Comparison of ENCODE assay signal across 1 cellular context in the genomic region with DNA sequence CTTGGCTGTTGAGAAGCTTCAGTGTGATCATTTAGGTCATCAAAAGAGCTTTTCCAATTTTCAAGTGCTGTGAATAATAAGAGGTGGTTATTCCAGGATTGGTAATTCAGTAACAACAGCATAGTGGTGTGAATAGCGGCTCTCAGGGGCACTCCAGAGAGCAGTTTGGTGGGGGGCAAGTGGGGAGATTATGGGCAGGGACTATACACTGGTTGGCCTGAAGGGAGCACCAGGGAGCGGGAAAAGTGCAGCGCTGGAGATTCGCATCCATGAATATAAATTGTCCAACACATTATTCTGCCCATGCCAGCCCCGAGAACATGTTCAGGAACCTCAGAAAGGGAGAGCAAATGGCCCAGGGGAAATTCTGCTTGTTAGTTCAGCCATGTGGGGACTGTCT.
TF ChIP-seq lines count a peak whose summit lies in the region.

No MANE protein-coding gene starts in this region.

TF ChIP-seq in HepG2, 621 proteins besides CTCF, POLR2A, EP300 and RAD21:
- TF ChIP-seq ZBTB20 (CRISPR knock-in tag; IDR thresholded peaks at IDR 0.05; ENCODE audit: borderline replicate concordance, low read depth) (no peak), SP1 (IDR thresholded peaks at IDR 0.05) (no peak), SP1 (CRISPR knock-in tag; IDR thresholded peaks at IDR 0.05) (no peak), PITX1 (CRISPR knock-in tag; IDR thresholded peaks at IDR 0.05) (no peak), ASH2L (IDR thresholded peaks at IDR 0.05; ENCODE audit: insufficient read length, low read depth, low read length) (no peak), TEAD2 (CRISPR knock-in tag; IDR thresholded peaks at IDR 0.05) (no peak), PLRG1 (conservative IDR thresholded peaks at IDR 0.05) (no peak), ZNF441 (CRISPR knock-in tag; IDR thresholded peaks at IDR 0.05; ENCODE audit: borderline replicate concordance) (no peak), MTF2 (CRISPR knock-in tag; IDR thresholded peaks at IDR 0.05; ENCODE audit: borderline replicate concordance) (no peak), ZNF674 (CRISPR knock-in tag; IDR thresholded peaks at IDR 0.05; ENCODE audit: low read depth) (no peak), HDAC2 (CRISPR knock-in tag; IDR thresholded peaks at IDR 0.05) (no peak), SIN3A (IDR thresholded peaks at IDR 0.05; ENCODE audit: borderline replicate concordance, low read depth, low read length) (no peak), TCF12 (IDR thresholded peaks at IDR 0.05) (no peak), TCF12 (CRISPR knock-in tag; IDR thresholded peaks at IDR 0.05) (no peak), MAFF (IDR thresholded peaks at IDR 0.05; ENCODE audit: low read depth, low read length) (no peak), SRSF4 (IDR thresholded peaks at IDR 0.05; ENCODE audit: low read depth, low read length, poor library complexity, severe bottlenecking) (no peak), ZNF749 (CRISPR knock-in tag; IDR thresholded peaks at IDR 0.05; ENCODE audit: borderline replicate concordance) (no peak)
- TF ChIP-seq, protein P1, sequence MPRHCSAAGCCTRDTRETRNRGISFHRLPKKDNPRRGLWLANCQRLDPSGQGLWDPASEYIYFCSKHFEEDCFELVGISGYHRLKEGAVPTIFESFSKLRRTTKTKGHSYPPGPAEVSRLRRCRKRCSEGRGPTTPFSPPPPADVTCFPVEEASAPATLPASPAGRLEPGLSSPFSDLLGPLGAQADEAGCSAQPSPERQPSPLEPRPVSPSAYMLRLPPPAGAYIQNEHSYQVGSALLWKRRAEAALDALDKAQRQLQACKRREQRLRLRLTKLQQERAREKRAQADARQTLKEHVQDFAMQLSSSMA (CRISPR knock-in tag; IDR thresholded peaks at IDR 0.05) = no peak
- TF ChIP-seq, protein P2, sequence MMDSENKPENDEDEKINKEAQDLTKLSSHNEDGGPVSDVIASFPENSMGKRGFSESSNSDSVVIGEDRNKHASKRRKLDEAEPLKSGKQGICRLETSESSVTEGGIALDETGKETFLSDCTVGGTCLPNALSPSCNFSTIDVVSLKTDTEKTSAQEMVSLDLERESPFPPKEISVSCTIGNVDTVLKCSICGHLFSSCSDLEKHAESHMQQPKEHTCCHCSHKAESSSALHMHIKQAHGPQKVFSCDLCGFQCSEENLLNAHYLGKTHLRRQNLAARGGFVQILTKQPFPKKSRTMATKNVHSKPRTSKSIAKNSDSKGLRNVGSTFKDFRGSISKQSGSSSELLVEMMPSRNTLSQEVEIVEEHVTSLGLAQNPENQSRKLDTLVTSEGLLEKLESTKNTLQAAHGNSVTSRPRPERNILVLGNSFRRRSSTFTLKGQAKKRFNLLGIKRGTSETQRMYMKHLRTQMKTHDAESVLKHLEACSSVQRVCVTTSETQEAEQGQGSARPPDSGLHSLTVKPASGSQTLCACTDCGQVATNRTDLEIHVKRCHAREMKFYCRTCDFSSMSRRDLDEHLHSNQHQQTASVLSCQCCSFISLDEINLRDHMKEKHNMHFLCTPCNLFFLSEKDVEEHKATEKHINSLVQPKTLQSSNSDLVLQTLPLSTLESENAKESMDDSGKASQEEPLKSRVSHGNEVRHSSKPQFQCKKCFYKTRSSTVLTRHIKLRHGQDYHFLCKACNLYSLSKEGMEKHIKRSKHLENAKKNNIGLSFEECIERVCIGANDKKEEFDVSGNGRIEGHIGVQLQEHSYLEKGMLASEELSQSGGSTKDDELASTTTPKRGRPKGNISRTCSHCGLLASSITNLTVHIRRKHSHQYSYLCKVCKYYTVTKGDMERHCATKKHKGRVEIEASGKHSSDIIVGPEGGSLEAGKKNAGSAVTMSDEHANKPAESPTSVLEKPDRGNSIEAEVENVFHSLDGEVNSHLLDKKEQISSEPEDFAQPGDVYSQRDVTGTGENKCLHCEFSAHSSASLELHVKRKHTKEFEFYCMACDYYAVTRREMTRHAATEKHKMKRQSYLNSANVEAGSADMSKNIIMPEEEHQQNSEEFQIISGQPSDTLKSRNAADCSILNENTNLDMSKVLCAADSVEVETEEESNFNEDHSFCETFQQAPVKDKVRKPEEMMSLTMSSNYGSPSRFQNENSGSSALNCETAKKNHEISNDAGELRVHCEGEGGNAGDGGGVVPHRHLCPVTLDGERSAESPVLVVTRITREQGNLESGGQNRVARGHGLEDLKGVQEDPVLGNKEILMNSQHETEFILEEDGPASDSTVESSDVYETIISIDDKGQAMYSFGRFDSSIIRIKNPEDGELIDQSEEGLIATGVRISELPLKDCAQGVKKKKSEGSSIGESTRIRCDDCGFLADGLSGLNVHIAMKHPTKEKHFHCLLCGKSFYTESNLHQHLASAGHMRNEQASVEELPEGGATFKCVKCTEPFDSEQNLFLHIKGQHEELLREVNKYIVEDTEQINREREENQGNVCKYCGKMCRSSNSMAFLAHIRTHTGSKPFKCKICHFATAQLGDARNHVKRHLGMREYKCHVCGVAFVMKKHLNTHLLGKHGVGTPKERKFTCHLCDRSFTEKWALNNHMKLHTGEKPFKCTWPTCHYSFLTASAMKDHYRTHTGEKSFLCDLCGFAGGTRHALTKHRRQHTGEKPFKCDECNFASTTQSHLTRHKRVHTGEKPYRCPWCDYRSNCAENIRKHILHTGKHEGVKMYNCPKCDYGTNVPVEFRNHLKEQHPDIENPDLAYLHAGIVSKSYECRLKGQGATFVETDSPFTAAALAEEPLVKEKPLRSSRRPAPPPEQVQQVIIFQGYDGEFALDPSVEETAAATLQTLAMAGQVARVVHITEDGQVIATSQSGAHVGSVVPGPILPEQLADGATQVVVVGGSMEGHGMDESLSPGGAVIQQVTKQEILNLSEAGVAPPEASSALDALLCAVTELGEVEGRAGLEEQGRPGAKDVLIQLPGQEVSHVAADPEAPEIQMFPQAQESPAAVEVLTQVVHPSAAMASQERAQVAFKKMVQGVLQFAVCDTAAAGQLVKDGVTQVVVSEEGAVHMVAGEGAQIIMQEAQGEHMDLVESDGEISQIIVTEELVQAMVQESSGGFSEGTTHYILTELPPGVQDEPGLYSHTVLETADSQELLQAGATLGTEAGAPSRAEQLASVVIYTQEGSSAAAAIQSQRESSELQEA (CRISPR knock-in tag; IDR thresholded peaks at IDR 0.05; ENCODE audit: not compliant biosample characterization) = no peak
- TF ChIP-seq, protein P3, sequence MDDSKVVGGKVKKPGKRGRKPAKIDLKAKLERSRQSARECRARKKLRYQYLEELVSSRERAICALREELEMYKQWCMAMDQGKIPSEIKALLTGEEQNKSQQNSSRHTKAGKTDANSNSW (CRISPR knock-in tag; IDR thresholded peaks at IDR 0.05; ENCODE audit: borderline replicate concordance) = no peak
